26 cellular contexts compared by ENCODE assay signal in genomic region chr3:60949146-60949545, GRCh38.
"Had no signal": no experiment of that assay in that cellular context is flagged by ENCODE, and none has a peak within 500 bp of the region (broad histone marks: within the 10 kb centered on the region; RNA-seq: fewer than 3 reads in every experiment).

No MANE protein-coding gene starts in this region.

- ATAC-seq: naive thymus-derived CD8-positive, alpha-beta T cell; natural killer cell treated with Interleukin-12 subunit alpha and Interleukin-12 subunit beta and Interleukin-15 and Interleukin-18, amount 100 ng/mL, for 72 hours; right cardiac atrium; right lobe of liver; stimulated activated effector memory CD8-positive, alpha-beta T cell treated with anti-CD3 and anti-CD28 coated beads, Interleukin-12 subunit alpha, Interleukin-12 subunit beta, amount 100 ng/mL, for 72 hours; stimulated activated naive B cell treated with anti-CD40 and anti-IgM and Interleukin-4, amounts not matched to agents 10 μg/mL and 1 μg/mL and 100 μg/mL, for 72 hours had no signal

- H3K36me3 ChIP-seq: neutrophil, pancreas, prostate gland, right lobe of liver, sigmoid colon, stomach, thoracic aorta, thyroid gland, tibial nerve, upper lobe of left lung, vagina had no signal

- H3K27me3 ChIP-seq: neutrophil, pancreas, right lobe of liver, sigmoid colon, stomach, thyroid gland, tibial nerve, upper lobe of left lung, vagina had no signal

- H3K27ac ChIP-seq: neutrophil, pancreas, prostate gland, right lobe of liver, sigmoid colon, stomach, thoracic aorta, thyroid gland, tibial nerve, upper lobe of left lung, vagina had no signal

- H3K4me3 ChIP-seq: pancreas, prostate gland, right lobe of liver, sigmoid colon, stomach, thoracic aorta, thyroid gland, tibial nerve, upper lobe of left lung, vagina had no signal

- DNase-seq: nephron progenitor cell; pancreas; right cardiac atrium; right lobe of liver; sigmoid colon; small intestine; stimulated activated CD4-positive, alpha-beta T cell treated with anti-CD3 and anti-CD28 coated beads, Interleukin-15, amount 100 ng/mL, for 24 hours; stimulated activated CD4-positive, alpha-beta T cell treated with anti-CD3 and anti-CD28 coated beads, Interleukin-2, amount 100 ng/mL, for 24 hours; stimulated activated CD4-positive, alpha-beta T cell treated with anti-CD3 and anti-CD28 coated beads, Interleukin-2, amount 100 ng/mL, for 48 hours; stimulated activated CD4-positive, alpha-beta T cell treated with anti-CD3 and anti-CD28 coated beads, Interleukin-4, amount 100 ng/mL, for 24 hours; stimulated activated naive B cell treated with anti-CD40 and anti-IgM and Interleukin-4, amounts not matched to agents 10 μg/mL and 1 μg/mL and 100 μg/mL, for 72 hours; stimulated activated naive CD4-positive, alpha-beta T cell treated with Interleukin-2 at 50 U/mL for 16 hours; stomach; thyroid gland; upper lobe of left lung had no signal

- H3K4me1 Mint-ChIP-seq: nephron progenitor cell; neural crest cell; stimulated activated effector memory CD8-positive, alpha-beta T cell treated with anti-CD3 and anti-CD28 coated beads, Interleukin-12 subunit alpha, Interleukin-12 subunit beta, amount 100 ng/mL, for 72 hours; stimulated activated naive B cell treated with anti-CD40 and anti-IgM and Interleukin-4, amounts not matched to agents 10 μg/mL and 1 μg/mL and 100 μg/mL, for 72 hours had no signal

- H3K36me3 Mint-ChIP-seq: natural killer cell treated with Interleukin-12 subunit alpha and Interleukin-12 subunit beta and Interleukin-15 and Interleukin-18, amount 100 ng/mL, for 72 hours; stimulated activated effector memory CD8-positive, alpha-beta T cell treated with anti-CD3 and anti-CD28 coated beads, Interleukin-12 subunit alpha, Interleukin-12 subunit beta, amount 100 ng/mL, for 72 hours had no signal

- H3K27ac Mint-ChIP-seq: natural killer cell treated with Interleukin-12 subunit alpha and Interleukin-12 subunit beta and Interleukin-15 and Interleukin-18, amount 100 ng/mL, for 72 hours; nephron progenitor cell; stimulated activated effector memory CD8-positive, alpha-beta T cell treated with anti-CD3 and anti-CD28 coated beads, Interleukin-12 subunit alpha, Interleukin-12 subunit beta, amount 100 ng/mL, for 72 hours; stimulated activated naive B cell treated with anti-CD40 and anti-IgM and Interleukin-4, amounts not matched to agents 10 μg/mL and 1 μg/mL and 100 μg/mL, for 72 hours; stimulated activated naive CD8-positive, alpha-beta T cell treated with anti-CD3 and anti-CD28 coated beads, Interleukin-15, Interleukin-2, amounts not matched to agents 100 ng/mL and 50 ng/mL, for 24 hours had no signal

- H3K4me3 Mint-ChIP-seq: naive thymus-derived CD8-positive, alpha-beta T cell; natural killer cell treated with Interleukin-12 subunit alpha and Interleukin-12 subunit beta and Interleukin-15 and Interleukin-18, amount 100 ng/mL, for 72 hours; nephron progenitor cell; neural crest cell; stimulated activated effector memory CD8-positive, alpha-beta T cell treated with anti-CD3 and anti-CD28 coated beads, Interleukin-12 subunit alpha, Interleukin-12 subunit beta, amount 100 ng/mL, for 72 hours; stimulated activated naive B cell treated with anti-CD40 and anti-IgM and Interleukin-4, amounts not matched to agents 10 μg/mL and 1 μg/mL and 100 μg/mL, for 72 hours; stimulated activated naive CD8-positive, alpha-beta T cell treated with anti-CD3 and anti-CD28 coated beads, Interleukin-15, Interleukin-2, amounts not matched to agents 100 ng/mL and 50 ng/mL, for 24 hours had no signal

- H3K9me3 Mint-ChIP-seq: nephron progenitor cell had no signal

- H3K9me3 ChIP-seq: neutrophil, pancreas, prostate gland, right lobe of liver, sigmoid colon, stomach, thoracic aorta, thyroid gland, tibial nerve, upper lobe of left lung, vagina had no signal

- FAIRE-seq: pancreas, small intestine, urothelium cell line had no signal

- H3K4me1 ChIP-seq: pancreas, prostate gland, right lobe of liver, sigmoid colon, stomach, thyroid gland, tibial nerve, upper lobe of left lung had no signal

- H3K27me3 Mint-ChIP-seq: naive thymus-derived CD8-positive, alpha-beta T cell; natural killer cell treated with Interleukin-12 subunit alpha and Interleukin-12 subunit beta and Interleukin-15 and Interleukin-18, amount 100 ng/mL, for 72 hours; stimulated activated naive B cell treated with anti-CD40 and anti-IgM and Interleukin-4, amounts not matched to agents 10 μg/mL and 1 μg/mL and 100 μg/mL, for 72 hours; stimulated activated naive CD8-positive, alpha-beta T cell treated with anti-CD3 and anti-CD28 coated beads, Interleukin-15, Interleukin-2, amounts not matched to agents 100 ng/mL and 50 ng/mL, for 24 hours had no signal
